1 cellular context compared by ENCODE assay signal in genomic region chr6:161244725-161245124, GRCh38.
TF ChIP-seq lines count a peak whose summit lies in the region.

No MANE protein-coding gene starts in this region.

TF ChIP-seq in K562, 482 proteins besides CTCF, POLR2A, EP300 and RAD21 (continued from another document and continues in another):
- TF ChIP-seq E2F8 (IDR thresholded peaks at IDR 0.05; ENCODE audit: low read depth, partially characterized antibody) (no peak), MXI1 (IDR thresholded peaks at IDR 0.05; ENCODE audit: low read depth, low read length) (no peak), ZBTB7A (IDR thresholded peaks at IDR 0.05; ENCODE audit: borderline replicate concordance, control insufficient read depth, low read depth, low read length) (peak; percentile 26; the same call in 1 of the 2 replicates), RBM34 (IDR thresholded peaks at IDR 0.05; ENCODE audit: borderline replicate concordance, insufficient read depth, low read length) (no peak), GTF3C2 (IDR thresholded peaks at IDR 0.05; ENCODE audit: borderline replicate concordance, extremely low read depth, insufficient read length) (no peak), ZNF24 (IDR thresholded peaks at IDR 0.05) (no peak), NR2C1 (IDR thresholded peaks at IDR 0.05) (no peak), NR2C1 (tag; IDR thresholded peaks at IDR 0.05) (peak; percentile 23; the same call in 1 of the 2 replicates), CREM (IDR thresholded peaks at IDR 0.05; ENCODE audit: low read depth) (peak; percentile 74; the same call in 1 of the 2 replicates), STAT5A (IDR thresholded peaks at IDR 0.05; ENCODE audit: borderline replicate concordance, low read length) (peak; percentile 77), ZBTB2 (IDR thresholded peaks at IDR 0.05) (no peak), MYC (IDR thresholded peaks at IDR 0.05; ENCODE audit: low read depth, low read length) (no peak), MYC (CRISPR knock-in tag; IDR thresholded peaks at IDR 0.05; ENCODE audit: borderline replicate concordance, low read depth) (no peak), UBTF (IDR thresholded peaks at IDR 0.05; ENCODE audit: borderline replicate concordance in 1 of 2, low read depth in 2 of 2, low read length in 2 of 2) (0 out of 4 replicates have a peak, but pooled peaks of 1 of the 2 experiments have one; percentile 36), USF1 (CRISPR knock-in tag; IDR thresholded peaks at IDR 0.05) (peak; percentile 58), EHMT2 (IDR thresholded peaks at IDR 0.05) (0 out of 2 replicates have a peak, but pooled peaks have one; percentile 8), IRF2 (CRISPR knock-in tag; IDR thresholded peaks at IDR 0.05) (no peak), MBD2 (IDR thresholded peaks at IDR 0.05; ENCODE audit: borderline replicate concordance, low read depth) (0 out of 2 replicates have a peak, but pooled peaks have one; percentile 39), TSHZ1 (CRISPR knock-in tag; IDR thresholded peaks at IDR 0.05) (no peak), ZBTB26 (CRISPR knock-in tag; IDR thresholded peaks at IDR 0.05) (no peak), TEAD4 (IDR thresholded peaks at IDR 0.05; ENCODE audit: low read length) (peak; percentile 97), TEAD4 (CRISPR knock-in tag; IDR thresholded peaks at IDR 0.05; ENCODE audit: borderline replicate concordance) (no peak), ZSCAN32 (CRISPR knock-in tag; IDR thresholded peaks at IDR 0.05) (no peak), SRSF1 (IDR thresholded peaks at IDR 0.05; ENCODE audit: low read depth, low read length) (no peak), TBL1XR1 (IDR thresholded peaks at IDR 0.05; ENCODE audit: low read length in 2 of 2) (no peak; a peak in 1 of 4 replicates), ZBTB8A (IDR thresholded peaks at IDR 0.05; ENCODE audit: partially characterized antibody) (no peak), CSDE1 (IDR thresholded peaks at IDR 0.05) (no peak), HMBOX1 (IDR thresholded peaks at IDR 0.05) (peak; percentile 45; the same call in 1 of the 2 replicates), TCFL5 (CRISPR knock-in tag; conservative IDR thresholded peaks at IDR 0.05) (no peak), PML (IDR thresholded peaks at IDR 0.05; ENCODE audit: low read length) (peak; percentile 91), E2F6 (IDR thresholded peaks at IDR 0.05; ENCODE audit: borderline replicate concordance in 1 of 2, extremely low read depth in 1 of 2, insufficient read depth in 1 of 2, insufficient read length in 1 of 2, low read depth in 1 of 2, low read length in 1 of 2, poor library complexity in 1 of 2, severe bottlenecking in 1 of 2) (peak in 1 of 2 experiments; percentile 6), XRCC3 (IDR thresholded peaks at IDR 0.05) (no peak), RCOR1 (IDR thresholded peaks at IDR 0.05; ENCODE audit: borderline replicate concordance in 1 of 2, low read depth in 2 of 2, low read length in 2 of 2) (peak in 1 of 2 experiments; percentile 62; a peak in 1 of 4 replicates), BRF1 (IDR thresholded peaks at IDR 0.05; ENCODE audit: borderline replicate concordance, extremely low read depth, insufficient read length) (no peak), ELF4 (CRISPR knock-in tag; IDR thresholded peaks at IDR 0.05) (0 out of 2 replicates have a peak, but pooled peaks have one; percentile 19), POLR2AphosphoS2 (IDR thresholded peaks at IDR 0.05; ENCODE audit: low read length) (no peak), U2AF1 (optimal IDR thresholded peaks at IDR 0.05; ENCODE audit: low read depth, low read length) (no peak), FOXA3 (CRISPR knock-in tag; conservative IDR thresholded peaks at IDR 0.05 in 1 of 2, IDR thresholded peaks at IDR 0.05 in 1 of 2) (peak in 1 of 2 experiments; percentile 72; a peak in 2 of 4 replicates), CREB5 (CRISPR knock-in tag; IDR thresholded peaks at IDR 0.05) (no peak), JUND (IDR thresholded peaks at IDR 0.05; ENCODE audit: borderline replicate concordance, low read depth, low read length) (no peak), JUND (tag; IDR thresholded peaks at IDR 0.05; ENCODE audit: borderline replicate concordance, low read depth, low read length) (peak; percentile 28; the same call in 1 of the 3 replicates), HSF4 (CRISPR knock-in tag; IDR thresholded peaks at IDR 0.05; ENCODE audit: borderline replicate concordance) (peak; percentile 11; the same call in 1 of the 2 replicates), NFIC (IDR thresholded peaks at IDR 0.05) (peak; percentile 75)
